9 cellular contexts compared by ENCODE assay signal in genomic region chr1:201461783-201462441, GRCh38. TPM values are rescaled to one million over a fixed set of nuclear protein-coding genes. Genes with fewer than 3 reads are reported as not detected.
DNase-seq lines count a peak whose midpoint lies in the region; ATAC-seq and TF ChIP-seq lines count a peak whose summit lies in the region.
"Had no signal": no experiment of that assay in that cellular context is flagged by ENCODE, and none has a peak within 500 bp of the region (broad histone marks: within the 10 kb centered on the region; RNA-seq: fewer than 3 reads in every experiment).

No MANE protein-coding gene starts in this region.

- ATAC-seq in GM18873 (IDR thresholded peaks at IDR 0.05; ENCODE audit: low FRiP score, unreplicated experiment): no peak
- ATAC-seq in GM19455 (IDR thresholded peaks at IDR 0.05; ENCODE audit: unreplicated experiment): no peak

- peak overlapping the region in 4 of 8 donors; percentile 8 to 17 (median 16) for H3K27ac ChIP-seq in spleen

- H3K4me1 ChIP-seq in spleen: peaks cover 0 to 6% (median 0%) of the 10 kb centered on the region in 6 donors

- intact Hi-C loops in spleen (cut with DNase I; ENCODE audit: low total_unique reads): no loop called here

- 78 to 84% (median 83%) methylated on average over 11 to 12 of the region's 12 CpGs for WGBS in spleen, 5 donors

- no peak overlapping the region for H3K4me3 ChIP-seq in spleen

- no peaks in the 10 kb centered on the region for H3K27me3 ChIP-seq in spleen (replicated peaks in 1 of 7)

- TF ChIP-seq POLR2A in spleen (IDR thresholded peaks at IDR 0.05): no peak

- TF ChIP-seq CTCF in spleen (IDR thresholded peaks at IDR 0.05 in 8 of 11, conservative IDR thresholded peaks at IDR 0.05 in 3 of 11): no peak

- peak; percentile 97 for DNase-seq in H4 (ENCODE audit: low spot score)
- DNase-seq in amygdala (lab: John Stamatoyannopoulos, UW): peak in 39 of 56 donors; percentile 20 to 82 (median 59)
- DNase-seq in hippocampal formation (lab: John Stamatoyannopoulos, UW): peak; percentile 42 to 50
- DNase-seq in spleen: peak; percentile 64
- DNase-seq in SHP77 treated with DMSO at 0.1 percent for 48 hours (lab: John Stamatoyannopoulos, UW): no peak
- no peak for DNase-seq in NCI-H446 (lab: John Stamatoyannopoulos, UW)

- H3K36me3 ChIP-seq in spleen: peaks cover 0 to 14% (median 0%) of the 10 kb centered on the region in 6 donors

- no peaks in the 10 kb centered on the region for H3K9me3 ChIP-seq in spleen

RNA-seq across cellular contexts. Expression of gene PHLDA3, which starts 7.1 kb away (rescaled TPM):
- 16.6 and 24.1 TPM in 2 replicates for total RNA-seq in H4 (2014; rRNA removed; shearing (Covaris generic))
- 10 to 100 TPM in 3 of 7 donors, 1 to 10 TPM in 4; 3.7 to 17.4 (median 8.1) TPM for total RNA-seq in spleen
- polyA plus RNA-seq in spleen: 1 to 10 TPM; 3.6 to 8.7 (median 5.6) TPM

RNA-seq across cellular contexts. Expression of gene TNNI1, which starts 40.4 kb away (rescaled TPM):
- total RNA-seq in H4 (2014; rRNA removed; shearing (Covaris generic)): not detected in 2 replicates
- not detected for total RNA-seq in spleen
- 1 to 10 TPM in 1 of 3 donors, under 1 TPM in 2; 0.26 to 1.2 (median 0.26) TPM for polyA plus RNA-seq in spleen
- total RNA-seq: glomerular endothelial cell had no signal

RNA-seq across cellular contexts. Expression of gene CSRP1, which starts 45.0 kb away (rescaled TPM):
- total RNA-seq in H4 (2014; rRNA removed; shearing (Covaris generic)): 402 and 518 TPM in 2 replicates
- total RNA-seq in spleen: 100 to 1,000 TPM; 115 to 360 (median 188) TPM
- 100 to 1,000 TPM in 2 of 3 donors, 10 to 100 TPM in 1; 67.1 to 180 (median 108) TPM for polyA plus RNA-seq in spleen

Comparison
In these comparisons a context has a peak if more than half of its experiments do, and no peak if none do; other contexts are left out.
1. DNase-seq: peak in H4 (single experiment), amygdala (39 of 56), hippocampal formation (2 of 2) and spleen (single experiment); none in SHP77 treated with DMSO at 0.1 percent for 48 hours (single experiment) and NCI-H446 (0 of 2).